Comparison of ENCODE assay signal across 14 cellular contexts in the genomic region with DNA sequence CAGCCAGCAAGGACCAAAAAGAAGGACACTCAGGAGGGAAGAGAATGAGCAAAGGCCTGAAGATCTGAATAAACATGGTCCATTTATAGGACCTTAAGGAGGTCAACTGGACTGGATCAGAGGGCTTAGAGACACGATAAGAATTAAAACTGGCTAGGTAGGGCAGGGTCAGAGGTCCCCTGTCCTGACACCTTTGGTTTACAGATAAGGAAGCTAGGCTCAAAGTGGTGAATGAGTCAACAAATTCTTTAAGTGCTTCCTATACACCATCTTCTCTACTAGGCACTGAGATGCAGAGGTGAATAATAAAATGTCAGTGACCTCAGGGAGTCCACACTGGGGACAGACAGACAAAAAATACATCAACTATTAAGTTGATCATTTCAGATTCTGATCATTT.
DNase-seq lines count a peak whose midpoint lies in the region; TF ChIP-seq lines count a peak whose summit lies in the region.
"Had no signal": no experiment of that assay in that cellular context is flagged by ENCODE, and none has a peak within 500 bp of the region (broad histone marks: within the 10 kb centered on the region; RNA-seq: fewer than 3 reads in every experiment).

No MANE protein-coding gene starts in this region.

- peak overlapping the region; percentile 76 for H3K27ac Mint-ChIP-seq in activated naive CD4-positive, alpha-beta T cell treated with anti-CD3 and anti-CD28 coated beads for 36 hours
- peak overlapping the region; percentile 7 for H3K27ac Mint-ChIP-seq in endothelial cell (ENCODE audit: unreplicated experiment)
- peak overlapping the region; percentile 89 for H3K27ac Mint-ChIP-seq in stimulated activated naive CD8-positive, alpha-beta T cell treated with anti-CD3 and anti-CD28 coated beads, Interleukin-15, Interleukin-2, amounts not matched to agents 100 ng/mL and 50 ng/mL, for 24 hours

- H3K4me3 Mint-ChIP-seq in activated naive CD4-positive, alpha-beta T cell treated with anti-CD3 and anti-CD28 coated beads for 36 hours, result no peak overlapping the region
- no peak overlapping the region for H3K4me3 Mint-ChIP-seq in endothelial cell (ENCODE audit: unreplicated experiment)
- H3K4me3 Mint-ChIP-seq in stimulated activated naive CD8-positive, alpha-beta T cell treated with anti-CD3 and anti-CD28 coated beads, Interleukin-15, Interleukin-2, amounts not matched to agents 100 ng/mL and 50 ng/mL, for 24 hours, result no peak overlapping the region

- H3K4me1 Mint-ChIP-seq in activated naive CD4-positive, alpha-beta T cell treated with anti-CD3 and anti-CD28 coated beads for 36 hours (ENCODE audit: low read depth), result peaks cover 86% of the 10 kb centered on the region
- peaks cover 23% of the 10 kb centered on the region for H3K4me1 Mint-ChIP-seq in endothelial cell (ENCODE audit: unreplicated experiment)
- peaks cover 98% of the 10 kb centered on the region for H3K4me1 Mint-ChIP-seq in stimulated activated naive CD8-positive, alpha-beta T cell treated with anti-CD3 and anti-CD28 coated beads, Interleukin-15, Interleukin-2, amounts not matched to agents 100 ng/mL and 50 ng/mL, for 24 hours (ENCODE audit: low read depth)

- H3K27me3 Mint-ChIP-seq in activated naive CD4-positive, alpha-beta T cell treated with anti-CD3 and anti-CD28 coated beads for 36 hours (ENCODE audit: low read depth), result no peaks in the 10 kb centered on the region
- H3K27me3 Mint-ChIP-seq in endothelial cell (ENCODE audit: unreplicated experiment), result peaks cover 2% of the 10 kb centered on the region
- no peaks in the 10 kb centered on the region for H3K27me3 Mint-ChIP-seq in stimulated activated naive CD8-positive, alpha-beta T cell treated with anti-CD3 and anti-CD28 coated beads, Interleukin-15, Interleukin-2, amounts not matched to agents 100 ng/mL and 50 ng/mL, for 24 hours

- no peak for DNase-seq in activated naive CD4-positive, alpha-beta T cell treated with anti-CD3 and anti-CD28 coated beads for 36 hours
- DNase-seq in activated naive CD4-positive, alpha-beta T cell (lab: John Stamatoyannopoulos, UW), result no peak
- DNase-seq in NCI-H226, result peak; percentile 41
- no peak for DNase-seq in endothelial cell (ENCODE audit: low spot score)
- no peak for DNase-seq in dermis blood vessel endothelial cell
- DNase-seq in RKO (ENCODE audit: low spot score), result no peak
- no peak for DNase-seq in NCI-H1694 (lab: John Stamatoyannopoulos, UW)
- DNase-seq: activated CD8-positive, alpha-beta memory T cell treated with anti-CD3 and anti-CD28 coated beads, Interleukin-2, amount 50 U/mL, for 48 hours; brain microvascular endothelial cell; esophagus squamous epithelium; NCI-H1930; right cardiac atrium; T-helper 2 cell had no signal

- intact Hi-C loops in activated naive CD4-positive, alpha-beta T cell treated with anti-CD3 and anti-CD28 coated beads for 36 hours (cut with micrococcal nuclease), result no loop called here

- H3K9me3 Mint-ChIP-seq in activated naive CD4-positive, alpha-beta T cell treated with anti-CD3 and anti-CD28 coated beads for 36 hours, result no peaks in the 10 kb centered on the region
- H3K9me3 Mint-ChIP-seq in endothelial cell (ENCODE audit: unreplicated experiment), result no peaks in the 10 kb centered on the region
- H3K9me3 Mint-ChIP-seq in stimulated activated naive CD8-positive, alpha-beta T cell treated with anti-CD3 and anti-CD28 coated beads, Interleukin-15, Interleukin-2, amounts not matched to agents 100 ng/mL and 50 ng/mL, for 24 hours, result peaks cover 3% of the 10 kb centered on the region

- TF ChIP-seq CTCF in endothelial cell (IDR thresholded peaks at IDR 0.05; ENCODE audit: unreplicated experiment), result no peak

- peaks cover 29% of the 10 kb centered on the region for H3K36me3 Mint-ChIP-seq in activated naive CD4-positive, alpha-beta T cell treated with anti-CD3 and anti-CD28 coated beads for 36 hours (ENCODE audit: low read depth)
- no peaks in the 10 kb centered on the region for H3K36me3 Mint-ChIP-seq in endothelial cell (ENCODE audit: low read depth, unreplicated experiment)
- H3K36me3 Mint-ChIP-seq in stimulated activated naive CD8-positive, alpha-beta T cell treated with anti-CD3 and anti-CD28 coated beads, Interleukin-15, Interleukin-2, amounts not matched to agents 100 ng/mL and 50 ng/mL, for 24 hours (ENCODE audit: low read depth), result peaks cover 57% of the 10 kb centered on the region

- CTCF ChIA-PET in activated naive CD4-positive, alpha-beta T cell treated with anti-CD3 and anti-CD28 coated beads for 36 hours (lab: Charles Lee), result interaction anchor here (0.7 to 2.2 kb wide), 2 partner anchors 10 to 32 kb away, joined by 3 to 8 read pairs; no protein-coding TSS in a partner anchor

Comparison
In these comparisons a context has a peak if more than half of its experiments do, and no peak if none do; other contexts are left out.
1. H3K27ac Mint-ChIP-seq: peak in every context shown above with its lines; median percentile 89 in stimulated activated naive CD8-positive, alpha-beta T cell treated with anti-CD3 and anti-CD28 coated beads, Interleukin-15, Interleukin-2, amounts not matched to agents 100 ng/mL and 50 ng/mL, for 24 hours; 76 in activated naive CD4-positive, alpha-beta T cell treated with anti-CD3 and anti-CD28 coated beads for 36 hours; 7 in endothelial cell.